Comparison of ENCODE assay signal across 28 cellular contexts in genomic region chr19:27753622-27754021, GRCh38.
"Had no signal": no experiment of that assay in that cellular context is flagged by ENCODE, and none has a peak within 500 bp of the region (broad histone marks: within the 10 kb centered on the region; RNA-seq: fewer than 3 reads in every experiment).

No MANE protein-coding gene starts in this region.

- H3K27me3 Mint-ChIP-seq: activated CD4-positive, alpha-beta memory T cell treated with anti-CD3 and anti-CD28 coated beads for 36 hours; activated CD4-positive, alpha-beta T cell treated with anti-CD3 and anti-CD28 coated beads for 36 hours; activated CD4-positive, alpha-beta T cell treated with anti-CD3 and anti-CD28 coated beads, Interleukin-2, amount 10 ng/mL, durations not matched to agents 24 days and 14 days; activated naive CD4-positive, alpha-beta T cell treated with anti-CD3 and anti-CD28 coated beads, Interleukin-2, amount 50 U/mL, for 24 hours; activated naive CD8-positive, alpha-beta T cell treated with anti-CD3 and anti-CD28 coated beads for 36 hours; activated naive CD8-positive, alpha-beta T cell treated with anti-CD3 and anti-CD28 coated beads, Interleukin-2, amount 50 U/mL, for 24 hours; activated T-cell treated with anti-CD3 and anti-CD28 coated beads, Interleukin-2, amount 50 U/mL, for 24 hours had no signal

- H3K4me3 ChIP-seq: adrenal gland, body of pancreas, colonic mucosa, esophagus squamous epithelium had no signal

- H3K36me3 ChIP-seq: adrenal gland, colonic mucosa, esophagus squamous epithelium had no signal

- H3K4me3 Mint-ChIP-seq: activated CD4-positive, alpha-beta memory T cell treated with anti-CD3 and anti-CD28 coated beads for 36 hours; activated CD4-positive, alpha-beta T cell treated with anti-CD3 and anti-CD28 coated beads for 36 hours; activated CD4-positive, alpha-beta T cell treated with anti-CD3 and anti-CD28 coated beads, Interleukin-2, amount 10 ng/mL, durations not matched to agents 24 days and 14 days; activated naive CD4-positive, alpha-beta T cell treated with anti-CD3 and anti-CD28 coated beads for 36 hours; activated naive CD4-positive, alpha-beta T cell treated with anti-CD3 and anti-CD28 coated beads, Interleukin-2, amount 50 U/mL, for 24 hours; activated naive CD8-positive, alpha-beta T cell treated with anti-CD3 and anti-CD28 coated beads for 36 hours; activated naive CD8-positive, alpha-beta T cell treated with anti-CD3 and anti-CD28 coated beads, Interleukin-2, amount 50 U/mL, for 24 hours; activated T-cell treated with anti-CD3 and anti-CD28 coated beads, Interleukin-2, amount 50 U/mL, for 24 hours; activated T-cell treated with anti-CD3 and anti-CD28 coated beads, Interleukin-2, amount 50 U/mL, for 72 hours had no signal

- H3K27ac Mint-ChIP-seq: activated CD4-positive, alpha-beta memory T cell treated with anti-CD3 and anti-CD28 coated beads for 36 hours; activated CD4-positive, alpha-beta T cell treated with anti-CD3 and anti-CD28 coated beads for 36 hours; activated CD4-positive, alpha-beta T cell treated with anti-CD3 and anti-CD28 coated beads, Interleukin-2, amount 10 ng/mL, durations not matched to agents 24 days and 14 days; activated naive CD4-positive, alpha-beta T cell treated with anti-CD3 and anti-CD28 coated beads for 36 hours; activated naive CD4-positive, alpha-beta T cell treated with anti-CD3 and anti-CD28 coated beads, Interleukin-2, amount 50 U/mL, for 24 hours; activated naive CD8-positive, alpha-beta T cell treated with anti-CD3 and anti-CD28 coated beads for 36 hours; activated naive CD8-positive, alpha-beta T cell treated with anti-CD3 and anti-CD28 coated beads, Interleukin-2, amount 50 U/mL, for 24 hours; activated T-cell treated with anti-CD3 and anti-CD28 coated beads, Interleukin-2, amount 50 U/mL, for 24 hours; activated T-cell treated with anti-CD3 and anti-CD28 coated beads, Interleukin-2, amount 50 U/mL, for 72 hours had no signal

- H3K9me3 ChIP-seq: adrenal gland, colonic mucosa had no signal

- H3K27ac ChIP-seq: adrenal gland, body of pancreas, colonic mucosa, epithelial cell of prostate, esophagus squamous epithelium had no signal

- H3K4me1 ChIP-seq: adrenal gland, body of pancreas, colonic mucosa, esophagus squamous epithelium had no signal

- H3K4me1 Mint-ChIP-seq: activated CD4-positive, alpha-beta T cell treated with anti-CD3 and anti-CD28 coated beads for 36 hours; activated CD4-positive, alpha-beta T cell treated with anti-CD3 and anti-CD28 coated beads, Interleukin-2, amount 10 ng/mL, durations not matched to agents 24 days and 14 days; activated naive CD4-positive, alpha-beta T cell treated with anti-CD3 and anti-CD28 coated beads, Interleukin-2, amount 50 U/mL, for 24 hours; activated naive CD8-positive, alpha-beta T cell treated with anti-CD3 and anti-CD28 coated beads for 36 hours; activated naive CD8-positive, alpha-beta T cell treated with anti-CD3 and anti-CD28 coated beads, Interleukin-2, amount 50 U/mL, for 24 hours had no signal

- ATAC-seq: activated CD4-positive, alpha-beta T cell treated with anti-CD3 and anti-CD28 coated beads for 36 hours; activated naive CD8-positive, alpha-beta T cell treated with anti-CD3 and anti-CD28 coated beads, Interleukin-2, amount 50 U/mL, for 24 hours; activated T-cell treated with anti-CD3 and anti-CD28 coated beads, Interleukin-2, amount 50 U/mL, for 72 hours; body of pancreas had no signal

- FAIRE-seq: endometrium, endothelial cell of umbilical vein had no signal

- DNase-seq: activated CD4-positive, alpha-beta memory T cell treated with anti-CD3 and anti-CD28 coated beads for 36 hours; activated CD4-positive, alpha-beta T cell treated with anti-CD3 and anti-CD28 coated beads for 36 hours; activated CD4-positive, alpha-beta T cell treated with anti-CD3 and anti-CD28 coated beads, Interleukin-2, amount 10 ng/mL, durations not matched to agents 24 days and 14 days; activated CD4-positive, CD25-positive, alpha-beta regulatory T cell; activated CD4-positive, CD25-positive, alpha-beta regulatory T cell treated with anti-CD3 and anti-CD28 coated beads, Interleukin-2, amount 50 U/mL, for 72 hours; activated CD8-positive, alpha-beta memory T cell treated with anti-CD3 and anti-CD28 coated beads, Interleukin-2, amount 50 U/mL, for 48 hours; activated naive CD4-positive, alpha-beta T cell treated with anti-CD3 and anti-CD28 coated beads for 36 hours; activated naive CD8-positive, alpha-beta T cell treated with anti-CD3 and anti-CD28 coated beads for 36 hours; activated naive CD8-positive, alpha-beta T cell treated with anti-CD3 and anti-CD28 coated beads, Interleukin-2, amount 50 U/mL, for 24 hours; activated T-cell treated with anti-CD3 and anti-CD28 coated beads for 4 hours; activated T-cell treated with anti-CD3 and anti-CD28 coated beads, Interleukin-2, amount 50 U/mL, for 24 hours; activated T-cell treated with anti-CD3 and anti-CD28 coated beads, Interleukin-2, amount 50 U/mL, for 72 hours; amygdala; aorta; body of pancreas; caudate nucleus; cerebellar nuclear complex; colonic mucosa; effector CD8-positive, alpha-beta T cell; esophagus squamous epithelium; foreskin melanocyte; head of caudate nucleus; T-helper 2 cell had no signal

- H3K27me3 ChIP-seq: adrenal gland, body of pancreas, colonic mucosa, esophagus squamous epithelium had no signal
